In the genomic region with DNA sequence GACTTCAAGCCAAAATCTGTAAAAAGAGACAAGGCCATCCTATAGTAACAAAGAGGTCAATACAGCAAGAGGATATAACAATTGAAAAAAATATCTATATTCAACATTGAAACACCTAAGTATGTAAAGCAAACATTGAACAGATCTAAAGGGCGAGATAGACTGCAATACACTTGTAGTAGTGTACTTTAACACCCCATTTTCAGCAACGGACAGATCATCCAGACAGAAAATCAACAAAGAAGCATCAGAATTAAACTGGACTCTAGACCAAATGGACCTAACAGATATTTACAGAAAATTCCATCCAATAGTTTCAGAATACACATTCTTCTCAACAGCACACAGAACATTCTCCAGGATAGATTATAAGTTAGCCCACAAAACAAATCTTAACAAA, we compare ENCODE assay signal across 33 cellular contexts. TPM values are rescaled to one million over a fixed set of nuclear protein-coding genes. Genes with fewer than 3 reads are reported as not detected.
"Had no signal": no experiment of that assay in that cellular context is flagged by ENCODE, and none has a peak within 500 bp of the region (broad histone marks: within the 10 kb centered on the region; RNA-seq: fewer than 3 reads in every experiment).

No MANE protein-coding gene starts in this region.

- H3K4me2 ChIP-seq: KMS-11 had no signal

- H3K27me3 ChIP-seq: MG63 had no signal

- H3K36me3 ChIP-seq: MG63 had no signal

- H3K9me3 ChIP-seq: MG63 had no signal

- H3K27ac ChIP-seq: KMS-11 had no signal

- H3K9ac ChIP-seq: KMS-11 had no signal

- H3K4me3 ChIP-seq: MG63 had no signal

- DNase-seq: Karpas-422, Kasumi-1, MM.1S, MV-4-11, NCI-H1048, NCI-H1105, NCI-H1105 treated with DMSO at 0.1 percent for 48 hours, NCI-H1417 treated with DMSO at 0.1 percent for 48 hours, NCI-H1436, NCI-H1436 treated with DMSO at 0.1 percent for 48 hours, NCI-H1694, NCI-H1694 treated with DMSO at 0.1 percent for 48 hours, NCI-H187, NCI-H187 treated with DMSO at 0.1 percent for 48 hours, NCI-H1930, NCI-H2029, NCI-H2029 treated with DMSO at 0.1 percent for 48 hours, NCI-H2081, NCI-H2081 treated with DMSO at 0.1 percent for 48 hours, NCI-H2107, NCI-H2171, NCI-H2171 treated with DMSO at 0.1 percent for 48 hours, NCI-H2227 treated with DMSO at 0.1 percent for 48 hours, NCI-H226, NCI-H345, NCI-H446 treated with DMSO at 0.1 percent for 48 hours, NCI-H510A, NCI-H510A treated with DMSO at 0.1 percent for 48 hours had no signal

RNA-seq across cellular contexts. Expression of gene SIAH3, which starts 28.7 kb away (rescaled TPM):
- total RNA-seq: LHCN-M2, MCF 10A, NCI-H460 had no signal
